19 cellular contexts compared by ENCODE assay signal in genomic region chr12:65951697-65952096, GRCh38.
DNase-seq lines count a peak whose midpoint lies in the region; ATAC-seq, FAIRE-seq and TF ChIP-seq lines count a peak whose summit lies in the region.
"Had no signal": no experiment of that assay in that cellular context is flagged by ENCODE, and none has a peak within 500 bp of the region (broad histone marks: within the 10 kb centered on the region; RNA-seq: fewer than 3 reads in every experiment).

No MANE protein-coding gene starts in this region.

- H3K36me3 ChIP-seq in ACC112 (ENCODE audit: insufficient read depth, low read length) (peaks cover 19% of the 10 kb centered on the region), PC-3 (ENCODE audit: low read depth, low read length) (peaks cover 44% of the 10 kb centered on the region), osteoblast (ENCODE audit: insufficient read depth, low read length) (peaks cover 20% of the 10 kb centered on the region), small intestine (ENCODE audit: control insufficient read depth in 2 of 2, insufficient read depth in 2 of 2, low read length in 2 of 2) (no peaks in the 10 kb centered on the region)

- BruUV-seq in PC-3 (replicated peaks; lab: Mats Ljungman, UMichigan): no TSS peak

- H3F3A ChIP-seq in PC-3 (ENCODE audit: low read length, unreplicated experiment): peaks cover 32% of the 10 kb centered on the region

- H3K79me2 ChIP-seq in ACC112 (ENCODE audit: control insufficient read depth, insufficient read depth, low read length, unreplicated experiment) (peaks cover 70% of the 10 kb centered on the region), PC-3 (ENCODE audit: low read length) (peaks cover 82% of the 10 kb centered on the region), osteoblast (ENCODE audit: insufficient read depth, low read length) (peaks cover 51% of the 10 kb centered on the region)

- intact Hi-C loops in PC-3 (cut with micrococcal nuclease): no loop called here

- no peaks in the 10 kb centered on the region for H3K9me2 ChIP-seq in PC-3 (replicated peaks; ENCODE audit: low read length)

- peak overlapping the region; percentile 60 for H3K4me2 ChIP-seq in PC-3 (ENCODE audit: low read length)
- peak overlapping the region; percentile 20 for H3K4me2 ChIP-seq in osteoblast (ENCODE audit: insufficient read depth, low read length)

- no peak for TF ChIP-seq CTCF in PC-3 (conservative IDR thresholded peaks at IDR 0.05; ENCODE audit: low read depth, low read length)
- no peak for TF ChIP-seq CTCF in osteoblast (IDR thresholded peaks at IDR 0.05; ENCODE audit: extremely low read depth, low read depth, low read length)

- no peak overlapping the region for H3K4me3 ChIP-seq in ACC112 (ENCODE audit: low read depth, low read length)
- H3K4me3 ChIP-seq in PC-3 (ENCODE audit: low read length): no peak overlapping the region
- H3K4me3 ChIP-seq in osteoblast (ENCODE audit: insufficient read depth, low read length): no peak overlapping the region
- H3K4me3 ChIP-seq in small intestine (ENCODE audit: low read depth in 1 of 2, low read length in 2 of 2): no peak overlapping the region

- H3K27me3 ChIP-seq in ACC112 (ENCODE audit: insufficient read depth, low read length): no peaks in the 10 kb centered on the region
- no peaks in the 10 kb centered on the region for H3K27me3 ChIP-seq in PC-3 (ENCODE audit: low read length)
- H3K27me3 ChIP-seq in osteoblast (ENCODE audit: insufficient read depth, low read length): no peaks in the 10 kb centered on the region
- peaks cover 0 to 1% of the 10 kb centered on the region in 2 donors for H3K27me3 ChIP-seq in small intestine (ENCODE audit: control insufficient read depth in 2 of 2, insufficient read depth in 2 of 2, low read length in 2 of 2)

- ATAC-seq in PC-3: no peak
- no peak for ATAC-seq in GM18519 (IDR thresholded peaks at IDR 0.05; ENCODE audit: low FRiP score, unreplicated experiment)
- ATAC-seq in HG03045 (IDR thresholded peaks at IDR 0.05; ENCODE audit: unreplicated experiment): no peak

- H4K20me1 ChIP-seq in PC-3 (ENCODE audit: low read length) (0 out of 2 replicates have a peak, but pooled peaks cover 7% of the 10 kb centered on the region), osteoblast (ENCODE audit: insufficient read depth, low read length) (no peaks in the 10 kb centered on the region)

- H3K9me3 ChIP-seq in PC-3 (ENCODE audit: low read length): no peaks in the 10 kb centered on the region
- H3K9me3 ChIP-seq in osteoblast (ENCODE audit: low read depth, low read length): no peaks in the 10 kb centered on the region
- no peaks in the 10 kb centered on the region for H3K9me3 ChIP-seq in small intestine (ENCODE audit: control insufficient read depth, low read depth)

- H2AFZ ChIP-seq in ACC112 (ENCODE audit: low read length, unreplicated experiment): no peak overlapping the region
- H2AFZ ChIP-seq in PC-3 (ENCODE audit: low read length): no peak overlapping the region
- no peak overlapping the region for H2AFZ ChIP-seq in osteoblast (ENCODE audit: low read length)

- POLR2A ChIA-PET in PC-3 (lab: Charles Lee; ENCODE audit: unreplicated experiment): interaction anchor here (0.6 kb wide), 1 partner anchor 1956 kb away, joined by 3 read pairs; no protein-coding TSS in a partner anchor

- H3K9ac ChIP-seq in PC-3 (ENCODE audit: low read length): peak overlapping the region; percentile 82

- DNase-seq in PC-3: no peak
- no peak for DNase-seq in epithelial cell of prostate (ENCODE audit: low read depth, low spot score)
- no peak for DNase-seq in osteoblast (ENCODE audit: insufficient read length, low spot score, missing footprints)
- no peak for DNase-seq in small intestine
- DNase-seq: ACHN, DMS79 treated with DMSO at 0.1 percent for 48 hours, HCEC 1CT, KBM-7, NCI-H1105 treated with DMSO at 0.1 percent for 48 hours, NCI-H1694 treated with DMSO at 0.1 percent for 48 hours, NCI-H2107, NCI-H510A, NCI-H748 treated with DMSO at 0.1 percent for 48 hours, RPMI8226, SIG-M5 had no signal

- H3K4me1 ChIP-seq in ACC112 (ENCODE audit: control insufficient read depth, insufficient read depth, low read length, unreplicated experiment): peaks cover 91% of the 10 kb centered on the region
- H3K4me1 ChIP-seq in PC-3 (ENCODE audit: insufficient read depth, low read length): peaks cover 82% of the 10 kb centered on the region
- H3K4me1 ChIP-seq in osteoblast (ENCODE audit: insufficient read depth, low read length): peaks cover 91% of the 10 kb centered on the region
- H3K4me1 ChIP-seq in small intestine (ENCODE audit: control insufficient read depth in 2 of 2, insufficient read depth in 1 of 2, low read depth in 1 of 2, low read length in 1 of 2): no peaks in the 10 kb centered on the region

- WGBS in small intestine, 3 donors: 79 to 93% (median 83%) methylated on average over 2 of the region's 2 CpGs

- FAIRE-seq in small intestine (lab: Jason Lieb, UNC): no peak

- CTCF ChIA-PET in PC-3 (lab: Charles Lee): no interaction called here

- H3K27ac ChIP-seq in ACC112 (ENCODE audit: low read depth, low read length): peak overlapping the region; percentile 99
- H3K27ac ChIP-seq in PC-3 (ENCODE audit: low read length): peak overlapping the region; percentile 98
- H3K27ac ChIP-seq in epithelial cell of prostate: peak overlapping the region; percentile 93
- peak overlapping the region; percentile 94 for H3K27ac ChIP-seq in osteoblast (ENCODE audit: low read depth, low read length)
- H3K27ac ChIP-seq in small intestine (ENCODE audit: low read depth in 1 of 2, low read length in 1 of 2): no peak overlapping the region
- H3K27ac ChIP-seq: C4-2B had no signal

Comparison
In these comparisons a context has a peak if more than half of its experiments do, and no peak if none do; other contexts are left out.
1. H3K27ac ChIP-seq: peak in ACC112 (single experiment), PC-3 (single experiment), epithelial cell of prostate (single experiment) and osteoblast (single experiment); none in small intestine (0 of 2).